ENCODE assay signal across 1 cellular context in genomic region chr16:70142739-70143138, GRCh38. TPM values are rescaled to one million over a fixed set of nuclear protein-coding genes. Genes with fewer than 3 reads are reported as not detected.
"Had no signal": no experiment of that assay in that cellular context is flagged by ENCODE, and none has a peak within 500 bp of the region (broad histone marks: within the 10 kb centered on the region; RNA-seq: fewer than 3 reads in every experiment).

No MANE protein-coding gene starts in this region.

RNA-seq across cellular contexts. Expression of gene CLEC18C, which starts 30.8 kb away (rescaled TPM):
- total RNA-seq: M059J had no signal
